Comparison of ENCODE assay signal across 1 cellular context in genomic region chr15:42450434-42450790, GRCh38.
TF ChIP-seq lines count a peak whose summit lies in the region.

No MANE protein-coding gene starts in this region.

TF ChIP-seq in HepG2, 621 proteins besides CTCF, POLR2A, EP300 and RAD21:
- TF ChIP-seq ZKSCAN8 (CRISPR knock-in tag; IDR thresholded peaks at IDR 0.05; ENCODE audit: borderline replicate concordance) (no peak), DR1 (CRISPR knock-in tag; IDR thresholded peaks at IDR 0.05) (no peak), REXO4 (CRISPR knock-in tag; IDR thresholded peaks at IDR 0.05; ENCODE audit: borderline replicate concordance) (no peak), ZNF3 (CRISPR knock-in tag; IDR thresholded peaks at IDR 0.05) (no peak), ZNF629 (CRISPR knock-in tag; conservative IDR thresholded peaks at IDR 0.05) (no peak), GLMP (CRISPR knock-in tag; IDR thresholded peaks at IDR 0.05; ENCODE audit: borderline replicate concordance) (no peak), JUNB (CRISPR knock-in tag; IDR thresholded peaks at IDR 0.05; ENCODE audit: borderline replicate concordance) (no peak), IRX3 (CRISPR knock-in tag; IDR thresholded peaks at IDR 0.05; ENCODE audit: borderline replicate concordance, low read depth) (no peak), GTF2F1 (IDR thresholded peaks at IDR 0.05; ENCODE audit: low read length) (no peak), ZNF558 (CRISPR knock-in tag; IDR thresholded peaks at IDR 0.05; ENCODE audit: borderline replicate concordance) (no peak), CBX1 (IDR thresholded peaks at IDR 0.05; ENCODE audit: low read depth) (no peak), FOXM1 (CRISPR knock-in tag; IDR thresholded peaks at IDR 0.05) (no peak), KLF16 (CRISPR knock-in tag; IDR thresholded peaks at IDR 0.05) (no peak), ZBTB20 (CRISPR knock-in tag; IDR thresholded peaks at IDR 0.05; ENCODE audit: borderline replicate concordance, low read depth) (no peak), HNRNPK (IDR thresholded peaks at IDR 0.05; ENCODE audit: low read depth, low read length, poor library complexity, severe bottlenecking) (no peak), HIC2 (CRISPR knock-in tag; IDR thresholded peaks at IDR 0.05; ENCODE audit: low read depth) (no peak), NFE2 (CRISPR knock-in tag; IDR thresholded peaks at IDR 0.05) (no peak)
